17 cellular contexts compared by ENCODE assay signal in the genomic region with DNA sequence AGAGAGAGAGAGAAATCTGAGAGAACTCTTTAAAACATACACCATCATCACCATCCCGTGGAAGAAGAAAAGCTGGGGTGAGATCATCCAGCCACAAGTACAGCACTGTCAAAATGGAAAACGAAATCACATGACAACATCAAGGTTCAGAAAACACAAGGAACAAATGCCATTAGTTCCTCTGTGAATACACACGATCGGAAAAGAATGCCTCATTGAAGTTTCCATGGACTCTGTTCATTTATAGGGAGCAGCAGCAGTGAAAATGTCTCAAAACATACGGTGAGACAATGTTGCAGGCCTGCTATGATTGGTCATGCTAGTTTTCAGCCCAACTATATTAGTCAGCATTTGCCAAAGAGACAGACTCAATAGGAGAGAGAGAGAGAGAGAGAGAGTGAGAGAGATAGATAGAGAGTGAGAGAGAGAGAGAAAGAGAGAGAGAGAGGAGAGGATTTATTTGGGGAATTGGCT. TPM values are rescaled to one million over a fixed set of nuclear protein-coding genes. Genes with fewer than 3 reads are reported as not detected.
A peak's percentile ranks its signal among the peaks of the same experiment; 100 is the strongest.
DNase-seq lines count a peak whose midpoint lies in the region; ATAC-seq and TF ChIP-seq lines count a peak whose summit lies in the region.
"Had no signal": no experiment of that assay in that cellular context is flagged by ENCODE, and none has a peak within 500 bp of the region (broad histone marks: within the 10 kb centered on the region; RNA-seq: fewer than 3 reads in every experiment).

No MANE protein-coding gene starts in this region.

- H3K27me3 ChIP-seq in adipocyte (replicated peaks; ENCODE audit: control insufficient read depth, insufficient read depth, low read length) (no peaks in the 10 kb centered on the region), skeletal muscle satellite cell (ENCODE audit: control insufficient read depth, insufficient read depth, low read length) (no peaks in the 10 kb centered on the region)
- H3K27me3 ChIP-seq: testis had no signal

- H3K4me1 ChIP-seq in adipocyte (ENCODE audit: control insufficient read depth, insufficient read depth, low read length) (peaks cover 16% of the 10 kb centered on the region), skeletal muscle satellite cell (ENCODE audit: control insufficient read depth, insufficient read depth, low read length) (peaks cover 29% of the 10 kb centered on the region)

- H3K36me3 Mint-ChIP-seq in osteocyte (ENCODE audit: unreplicated experiment) = no peaks in the 10 kb centered on the region
- H3K36me3 Mint-ChIP-seq: activated naive CD4-positive, alpha-beta T cell treated with anti-CD3 and anti-CD28 coated beads, Interleukin-2, amount 10 ng/mL, durations not matched to agents 7 days and 5 days; CD8-positive, alpha-beta memory T cell had no signal

- H3K27ac Mint-ChIP-seq in osteocyte (ENCODE audit: unreplicated experiment) = no peak overlapping the region
- H3K27ac Mint-ChIP-seq: activated naive CD4-positive, alpha-beta T cell treated with anti-CD3 and anti-CD28 coated beads, Interleukin-2, amount 10 ng/mL, durations not matched to agents 7 days and 5 days; CD8-positive, alpha-beta memory T cell had no signal

- H3K4me1 Mint-ChIP-seq in osteocyte (ENCODE audit: unreplicated experiment) = peaks cover 5% of the 10 kb centered on the region

- peak; percentile 66 for DNase-seq in GM04504 (ENCODE audit: low read depth)
- peak; percentile 35 for DNase-seq in adipocyte (ENCODE audit: low read depth)
- peak; percentile 62 for DNase-seq in fibroblast of pulmonary artery (ENCODE audit: low read depth)
- no peak for DNase-seq in cerebellar nuclear complex (lab: John Stamatoyannopoulos, UW)
- no peak for DNase-seq in GM13976 (ENCODE audit: low spot score)
- DNase-seq in osteocyte (ENCODE audit: extremely low spot score, unreplicated experiment) = no peak
- DNase-seq: activated naive CD4-positive, alpha-beta T cell treated with anti-CD3 and anti-CD28 coated beads, Interleukin-2, amount 10 ng/mL, durations not matched to agents 7 days and 5 days; CD8-positive, alpha-beta memory T cell; cortex of kidney; NCI-H1694 treated with DMSO at 0.1 percent for 48 hours; small intestine; testis had no signal

- in situ Hi-C loops in GM13976 (cut with MboI; ENCODE audit: low sequenced_read_pairs, unreplicated experiment) = no loop called here

- no peak overlapping the region for H3K4me3 Mint-ChIP-seq in osteocyte (ENCODE audit: unreplicated experiment)
- H3K4me3 Mint-ChIP-seq: activated naive CD4-positive, alpha-beta T cell treated with anti-CD3 and anti-CD28 coated beads, Interleukin-2, amount 10 ng/mL, durations not matched to agents 7 days and 5 days; CD8-positive, alpha-beta memory T cell; neural crest cell had no signal

- H3K4me3 ChIP-seq in adipocyte (ENCODE audit: low read length) (no peak overlapping the region), fibroblast of pulmonary artery (replicated peaks; ENCODE audit: low read depth, low read length) (no peak overlapping the region), skeletal muscle satellite cell (ENCODE audit: low read length) (peak overlapping the region; percentile 16)
- H3K4me3 ChIP-seq: testis had no signal

- H3K9me3 ChIP-seq in adipocyte (ENCODE audit: control insufficient read depth, low read length) = no peaks in the 10 kb centered on the region
- no peaks in the 10 kb centered on the region for H3K9me3 ChIP-seq in skeletal muscle satellite cell (replicated peaks; ENCODE audit: low read length)
- H3K9me3 ChIP-seq: testis had no signal

- peaks cover 6% of the 10 kb centered on the region for H3K27me3 Mint-ChIP-seq in osteocyte (ENCODE audit: unreplicated experiment)

- no peak overlapping the region for H3K9ac ChIP-seq in adipocyte (ENCODE audit: low read length)
- peak overlapping the region; percentile 28 for H3K9ac ChIP-seq in skeletal muscle satellite cell (ENCODE audit: low read depth, low read length)

- TF ChIP-seq CTCF in fibroblast of pulmonary artery (IDR thresholded peaks at IDR 0.05; ENCODE audit: low read length, missing control alignments) (no peak), GM13976 (IDR thresholded peaks at IDR 0.05; ENCODE audit: borderline replicate concordance, control extremely low read depth, extremely low read depth, insufficient read depth, missing control alignments) (no peak), osteocyte (IDR thresholded peaks at IDR 0.05) (no peak)

- H3K9me3 Mint-ChIP-seq in osteocyte (ENCODE audit: unreplicated experiment) = no peaks in the 10 kb centered on the region
- H3K9me3 Mint-ChIP-seq: activated naive CD4-positive, alpha-beta T cell treated with anti-CD3 and anti-CD28 coated beads, Interleukin-2, amount 10 ng/mL, durations not matched to agents 7 days and 5 days; CD8-positive, alpha-beta memory T cell; neural crest cell had no signal

- H3K36me3 ChIP-seq in adipocyte (ENCODE audit: control insufficient read depth, insufficient read depth, low read length, severe bottlenecking) = no peaks in the 10 kb centered on the region
- no peaks in the 10 kb centered on the region for H3K36me3 ChIP-seq in skeletal muscle satellite cell (ENCODE audit: insufficient read depth, low read length)

- no peak for ATAC-seq in HG03175 (IDR thresholded peaks at IDR 0.05; ENCODE audit: unreplicated experiment)
- ATAC-seq: Right ventricle myocardium inferior had no signal

- peak overlapping the region; percentile 52 for H3K4me2 ChIP-seq in skeletal muscle satellite cell (ENCODE audit: low read length)

RNA-seq across cellular contexts. Expression of gene CFAP97D1, which starts 4.4 kb away (rescaled TPM):
- under 0.01 TPM in 1 of 2 replicates, not detected in the other for total RNA-seq in skeletal muscle satellite cell (2012; rRNA removed)
- not detected in 2 replicates for total RNA-seq in osteocyte
- total RNA-seq: activated CD8-positive, alpha-beta memory T cell treated with anti-CD3 and anti-CD28 coated beads for 36 hours; CD8-positive, alpha-beta memory T cell; neural crest cell; Right ventricle myocardium inferior had no signal

RNA-seq across cellular contexts. Expression of gene DUSP3, which starts 5.9 kb away (rescaled TPM):
- 48.4 and 52.6 TPM in 2 replicates for total RNA-seq in skeletal muscle satellite cell (2012; rRNA removed)
- total RNA-seq in osteocyte = 36.4 and 37.0 TPM in 2 replicates

RNA-seq across cellular contexts. Expression of gene SOST, which starts 26.1 kb away (rescaled TPM):
- not detected in 2 replicates for total RNA-seq in skeletal muscle satellite cell (2012; rRNA removed)
- total RNA-seq in osteocyte = not detected in 2 replicates
- total RNA-seq: activated CD8-positive, alpha-beta memory T cell treated with anti-CD3 and anti-CD28 coated beads for 36 hours; CD8-positive, alpha-beta memory T cell; neural crest cell; Right ventricle myocardium inferior had no signal

RNA-seq across cellular contexts. Expression of gene MPP3, which starts 48.3 kb away (rescaled TPM):
- total RNA-seq in skeletal muscle satellite cell (2012; rRNA removed) = 10.0 and 10.4 TPM in 2 replicates
- 5.9 and 6.1 TPM in 2 replicates for total RNA-seq in osteocyte

Comparison
In these comparisons a context has a peak if more than half of its experiments do, and no peak if none do; other contexts are left out.
1. DNase-seq: peak in GM04504 (single experiment), adipocyte (single experiment) and fibroblast of pulmonary artery (single experiment); none in cerebellar nuclear complex (0 of 2), GM13976 (single experiment) and osteocyte (single experiment).